In the genomic region with DNA sequence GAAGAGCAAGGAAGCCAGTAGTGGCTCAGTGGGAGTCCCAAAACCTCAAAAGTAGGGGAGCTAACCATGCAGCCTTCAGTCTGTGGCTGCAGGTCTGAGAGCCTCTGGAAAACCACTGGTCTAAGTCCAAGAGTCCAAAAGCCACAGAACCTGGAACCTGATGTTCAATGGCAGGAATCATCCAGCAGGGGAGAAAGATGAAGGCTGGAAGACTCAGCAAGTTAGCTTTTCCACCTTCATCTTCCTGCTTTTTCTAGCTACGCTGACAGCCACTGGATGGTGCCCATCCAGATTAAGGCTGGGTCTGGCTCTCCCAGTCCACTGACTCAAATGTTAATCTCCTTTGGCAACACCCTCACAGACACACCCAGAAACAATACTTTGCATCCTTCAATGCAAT, we compare ENCODE assay signal across 24 cellular contexts.
"Had no signal": no experiment of that assay in that cellular context is flagged by ENCODE, and none has a peak within 500 bp of the region (broad histone marks: within the 10 kb centered on the region; RNA-seq: fewer than 3 reads in every experiment).

No MANE protein-coding gene starts in this region.

- H3K4me3 ChIP-seq: esophagus squamous epithelium, right atrium auricular region, tibial nerve had no signal

- H3K36me3 ChIP-seq: esophagus squamous epithelium, right atrium auricular region, tibial nerve had no signal

- H3K27ac ChIP-seq: epithelial cell of prostate, esophagus squamous epithelium, right atrium auricular region, tibial nerve had no signal

- H3K4me3 Mint-ChIP-seq: activated CD4-positive, alpha-beta memory T cell treated with anti-CD3 and anti-CD28 coated beads, Interleukin-2, amount 10 ng/mL, durations not matched to agents 7 days and 5 days; activated CD4-positive, alpha-beta T cell treated with anti-CD3 and anti-CD28 coated beads, Interleukin-2, amount 10 ng/mL, durations not matched to agents 7 days and 5 days; activated naive CD4-positive, alpha-beta T cell treated with anti-CD3 and anti-CD28 coated beads, Interleukin-2, amount 50 U/mL, for 24 hours; activated naive CD8-positive, alpha-beta T cell treated with anti-CD3 and anti-CD28 coated beads, Interleukin-2, amount 50 U/mL, for 24 hours; activated T-cell treated with anti-CD3 and anti-CD28 coated beads, Interleukin-2, amount 50 U/mL, for 24 hours; central memory CD8-positive, alpha-beta T cell; dendritic cell treated with granulocyte-macrophage colony-stimulating factor and Interleukin-4, amounts not matched to agents 40 ng/mL and 50 ng/mL, for 4 days; naive thymus-derived CD4-positive, alpha-beta T cell; stimulated activated naive B cell treated with anti-CD40 and anti-IgM and Interleukin-4, amounts not matched to agents 10 μg/mL and 1 μg/mL and 100 μg/mL, for 72 hours had no signal

- H3K4me1 ChIP-seq: esophagus squamous epithelium, right atrium auricular region, tibial nerve had no signal

- H3K9me3 Mint-ChIP-seq: activated CD4-positive, alpha-beta T cell treated with anti-CD3 and anti-CD28 coated beads, Interleukin-2, amount 10 ng/mL, durations not matched to agents 7 days and 5 days; activated naive CD4-positive, alpha-beta T cell treated with anti-CD3 and anti-CD28 coated beads, Interleukin-2, amount 50 U/mL, for 24 hours; activated naive CD8-positive, alpha-beta T cell treated with anti-CD3 and anti-CD28 coated beads, Interleukin-2, amount 50 U/mL, for 24 hours; activated T-cell treated with anti-CD3 and anti-CD28 coated beads, Interleukin-2, amount 50 U/mL, for 24 hours; dendritic cell treated with granulocyte-macrophage colony-stimulating factor and Interleukin-4, amounts not matched to agents 40 ng/mL and 50 ng/mL, for 4 days; stimulated activated naive B cell treated with anti-CD40 and anti-IgM and Interleukin-4, amounts not matched to agents 10 μg/mL and 1 μg/mL and 100 μg/mL, for 72 hours had no signal

- H3K27ac Mint-ChIP-seq: activated CD4-positive, alpha-beta memory T cell treated with anti-CD3 and anti-CD28 coated beads, Interleukin-2, amount 10 ng/mL, durations not matched to agents 7 days and 5 days; activated CD4-positive, alpha-beta T cell treated with anti-CD3 and anti-CD28 coated beads, Interleukin-2, amount 10 ng/mL, durations not matched to agents 7 days and 5 days; activated naive CD4-positive, alpha-beta T cell treated with anti-CD3 and anti-CD28 coated beads, Interleukin-2, amount 50 U/mL, for 24 hours; activated naive CD8-positive, alpha-beta T cell treated with anti-CD3 and anti-CD28 coated beads, Interleukin-2, amount 50 U/mL, for 24 hours; activated T-cell treated with anti-CD3 and anti-CD28 coated beads, Interleukin-2, amount 50 U/mL, for 24 hours; dendritic cell treated with granulocyte-macrophage colony-stimulating factor and Interleukin-4, amounts not matched to agents 40 ng/mL and 50 ng/mL, for 4 days; naive thymus-derived CD4-positive, alpha-beta T cell; stimulated activated naive B cell treated with anti-CD40 and anti-IgM and Interleukin-4, amounts not matched to agents 10 μg/mL and 1 μg/mL and 100 μg/mL, for 72 hours had no signal

- H3K27me3 ChIP-seq: esophagus squamous epithelium, right atrium auricular region, tibial nerve had no signal

- DNase-seq: activated CD4-positive, alpha-beta memory T cell treated with anti-CD3 and anti-CD28 coated beads, Interleukin-2, amount 10 ng/mL, durations not matched to agents 7 days and 5 days; activated CD4-positive, alpha-beta T cell treated with anti-CD3 and anti-CD28 coated beads, Interleukin-2, amount 10 ng/mL, durations not matched to agents 7 days and 5 days; activated CD4-positive, CD25-positive, alpha-beta regulatory T cell treated with anti-CD3 and anti-CD28 coated beads, Interleukin-2, amount 50 U/mL, for 72 hours; activated CD8-positive, alpha-beta memory T cell treated with anti-CD3 and anti-CD28 coated beads, Interleukin-2, amount 50 U/mL, for 48 hours; activated gamma-delta T cell; activated naive CD8-positive, alpha-beta T cell treated with anti-CD3 and anti-CD28 coated beads, Interleukin-2, amount 50 U/mL, for 24 hours; activated T-cell treated with anti-CD3 and anti-CD28 coated beads, Interleukin-2, amount 50 U/mL, for 24 hours; amygdala; esophagus squamous epithelium; islet precursor cell; left ventricle myocardium superior; midbrain; naive thymus-derived CD4-positive, alpha-beta T cell; occipital lobe; stimulated activated CD4-positive, alpha-beta T cell treated with anti-CD3 and anti-CD28 coated beads, Interleukin-15, amount 100 ng/mL, for 24 hours; stimulated activated CD4-positive, alpha-beta T cell treated with anti-CD3 and anti-CD28 coated beads, Interleukin-2, amount 100 ng/mL, for 24 hours; stimulated activated naive B cell treated with anti-CD40 and anti-IgM and Interleukin-4, amounts not matched to agents 10 μg/mL and 1 μg/mL and 100 μg/mL, for 72 hours; T-helper 9 cell had no signal

- H3K36me3 Mint-ChIP-seq: activated naive CD4-positive, alpha-beta T cell treated with anti-CD3 and anti-CD28 coated beads, Interleukin-2, amount 50 U/mL, for 24 hours; naive thymus-derived CD4-positive, alpha-beta T cell; stimulated activated naive B cell treated with anti-CD40 and anti-IgM and Interleukin-4, amounts not matched to agents 10 μg/mL and 1 μg/mL and 100 μg/mL, for 72 hours had no signal

- H3K9me3 ChIP-seq: esophagus squamous epithelium, right atrium auricular region, tibial nerve had no signal

- H3K4me1 Mint-ChIP-seq: activated CD4-positive, alpha-beta memory T cell treated with anti-CD3 and anti-CD28 coated beads, Interleukin-2, amount 10 ng/mL, durations not matched to agents 7 days and 5 days; activated CD4-positive, alpha-beta T cell treated with anti-CD3 and anti-CD28 coated beads, Interleukin-2, amount 10 ng/mL, durations not matched to agents 7 days and 5 days; activated naive CD4-positive, alpha-beta T cell treated with anti-CD3 and anti-CD28 coated beads, Interleukin-2, amount 50 U/mL, for 24 hours; activated naive CD8-positive, alpha-beta T cell treated with anti-CD3 and anti-CD28 coated beads, Interleukin-2, amount 50 U/mL, for 24 hours; central memory CD8-positive, alpha-beta T cell; naive thymus-derived CD4-positive, alpha-beta T cell had no signal

- H3K27me3 Mint-ChIP-seq: activated CD4-positive, alpha-beta memory T cell treated with anti-CD3 and anti-CD28 coated beads, Interleukin-2, amount 10 ng/mL, durations not matched to agents 7 days and 5 days; activated CD4-positive, alpha-beta T cell treated with anti-CD3 and anti-CD28 coated beads, Interleukin-2, amount 10 ng/mL, durations not matched to agents 7 days and 5 days; activated naive CD4-positive, alpha-beta T cell treated with anti-CD3 and anti-CD28 coated beads, Interleukin-2, amount 50 U/mL, for 24 hours; activated naive CD8-positive, alpha-beta T cell treated with anti-CD3 and anti-CD28 coated beads, Interleukin-2, amount 50 U/mL, for 24 hours; activated T-cell treated with anti-CD3 and anti-CD28 coated beads, Interleukin-2, amount 50 U/mL, for 24 hours; central memory CD8-positive, alpha-beta T cell; dendritic cell treated with granulocyte-macrophage colony-stimulating factor and Interleukin-4, amounts not matched to agents 40 ng/mL and 50 ng/mL, for 4 days; naive thymus-derived CD4-positive, alpha-beta T cell; stimulated activated naive B cell treated with anti-CD40 and anti-IgM and Interleukin-4, amounts not matched to agents 10 μg/mL and 1 μg/mL and 100 μg/mL, for 72 hours had no signal
